Comparison of ENCODE assay signal across 19 cellular contexts in genomic region chr19:46410205-46411087, GRCh38. TPM values are rescaled to one million over a fixed set of nuclear protein-coding genes. Genes with fewer than 3 reads are reported as not detected.
DNase-seq lines count a peak whose midpoint lies in the region; ATAC-seq and TF ChIP-seq lines count a peak whose summit lies in the region.
"Had no signal": no experiment of that assay in that cellular context is flagged by ENCODE, and none has a peak within 500 bp of the region (broad histone marks: within the 10 kb centered on the region; RNA-seq: fewer than 3 reads in every experiment).

No MANE protein-coding gene starts in this region.

- peaks cover 22% of the 10 kb centered on the region for H3K27me3 Mint-ChIP-seq in HFFc6 (ENCODE audit: insufficient read depth)
- peaks cover 22% of the 10 kb centered on the region for H3K27me3 Mint-ChIP-seq in WTC11 (ENCODE audit: low read depth)

- POLR2A ChIA-PET in WTC11 (lab: Charles Lee), result interaction anchor here (0.5 to 0.7 kb wide), 2 partner anchors 11 to 189 kb away, joined by 3 to 10 read pairs; no protein-coding TSS in a partner anchor

- H3K4me3 Mint-ChIP-seq in HFFc6 (peak overlapping the region; percentile 17; the same call in 1 of the 2 replicates), WTC11 (peak overlapping the region; percentile 95)
- H3K4me3 Mint-ChIP-seq: activated naive CD4-positive, alpha-beta T cell treated with anti-CD3 and anti-CD28 coated beads, Interleukin-2, amount 50 U/mL, for 24 hours; memory B cell had no signal

- H3K36me3 Mint-ChIP-seq in HFFc6 (ENCODE audit: low read depth), result peaks cover 5% of the 10 kb centered on the region; the same call in 1 of the 2 replicates
- H3K36me3 Mint-ChIP-seq in WTC11, result peaks cover 13% of the 10 kb centered on the region
- H3K36me3 Mint-ChIP-seq: activated naive CD4-positive, alpha-beta T cell treated with anti-CD3 and anti-CD28 coated beads, Interleukin-2, amount 50 U/mL, for 24 hours had no signal

- no peak for ATAC-seq in WTC11
- no peak for ATAC-seq in GM21360 (IDR thresholded peaks at IDR 0.05; ENCODE audit: unreplicated experiment)
- no peak for ATAC-seq in HG02938 (IDR thresholded peaks at IDR 0.05; ENCODE audit: unreplicated experiment)

- TF ChIP-seq CTCF in HFFc6 (IDR thresholded peaks at IDR 0.05) (no peak), WTC11 (IDR thresholded peaks at IDR 0.05) (no peak), fibroblast of pulmonary artery (IDR thresholded peaks at IDR 0.05; ENCODE audit: low read length, missing control alignments) (no peak)

- H3K9me3 Mint-ChIP-seq in HFFc6, result no peaks in the 10 kb centered on the region
- H3K9me3 Mint-ChIP-seq in WTC11, result no peaks in the 10 kb centered on the region
- H3K9me3 Mint-ChIP-seq: activated naive CD4-positive, alpha-beta T cell treated with anti-CD3 and anti-CD28 coated beads, Interleukin-2, amount 50 U/mL, for 24 hours; memory B cell had no signal

- CTCF ChIA-PET in WTC11 (lab: Charles Lee), result interaction anchor here (0.6 to 1.5 kb wide), 2 partner anchors 21 to 35 kb away, joined by 4 to 6 read pairs; no protein-coding TSS in a partner anchor

- no peak for DNase-seq in HFFc6
- no peak for DNase-seq in WTC11 (ENCODE audit: low spot score)
- DNase-seq in fibroblast of pulmonary artery (ENCODE audit: low read depth), result no peak
- DNase-seq in skeletal muscle cell (ENCODE audit: low read depth), result no peak
- DNase-seq in T1000 (lab: John Stamatoyannopoulos, UW), result no peak
- no peak for DNase-seq in stimulated activated CD4-positive, alpha-beta T cell treated with anti-CD3 and anti-CD28 coated beads, Interleukin-2, amount 100 ng/mL, for 24 hours
- DNase-seq: activated CD4-positive, alpha-beta T cell treated with anti-CD3 and anti-CD28 coated beads, Interleukin-2, amount 50 U/mL, for 1 hour; C1 segment of cervical spinal cord; caudate nucleus; DMS53; effector memory CD4-positive, alpha-beta T cell; MM.1S; NCI-H2081 treated with DMSO at 0.1 percent for 48 hours; NCI-H510A treated with DMSO at 0.1 percent for 48 hours; SK-N-SH had no signal

- peak overlapping the region; percentile 69 for H3K4me3 ChIP-seq in fibroblast of pulmonary artery (replicated peaks; ENCODE audit: low read depth, low read length)
- peak overlapping the region; percentile 90 for H3K4me3 ChIP-seq in skeletal muscle cell (ENCODE audit: low read depth, low read length)

- H3K27ac Mint-ChIP-seq in HFFc6 (no peak overlapping the region), WTC11 (peak overlapping the region; percentile 73; the same call in 1 of the 2 replicates)
- H3K27ac Mint-ChIP-seq: activated naive CD4-positive, alpha-beta T cell treated with anti-CD3 and anti-CD28 coated beads, Interleukin-2, amount 50 U/mL, for 24 hours; memory B cell had no signal

- H3K4me1 Mint-ChIP-seq in HFFc6 (ENCODE audit: low read depth) (peaks cover 33% of the 10 kb centered on the region), WTC11 (peaks cover 65% of the 10 kb centered on the region)

TF ChIP-seq in WTC11, 78 proteins besides CTCF, POLR2A, EP300 and RAD21 (continues in another document):
- no peak for TF ChIP-seq SMAD4 (CRISPR knock-in tag; IDR thresholded peaks at IDR 0.05)
- TF ChIP-seq ATF6 (CRISPR knock-in tag; IDR thresholded peaks at IDR 0.05), result no peak
- TF ChIP-seq HMGA2 (CRISPR knock-in tag; IDR thresholded peaks at IDR 0.05), result no peak
- TF ChIP-seq MLX (CRISPR knock-in tag; IDR thresholded peaks at IDR 0.05), result no peak
- TF ChIP-seq ARID4B (CRISPR knock-in tag; IDR thresholded peaks at IDR 0.05; ENCODE audit: borderline replicate concordance), result no peak
- TF ChIP-seq, protein P1, sequence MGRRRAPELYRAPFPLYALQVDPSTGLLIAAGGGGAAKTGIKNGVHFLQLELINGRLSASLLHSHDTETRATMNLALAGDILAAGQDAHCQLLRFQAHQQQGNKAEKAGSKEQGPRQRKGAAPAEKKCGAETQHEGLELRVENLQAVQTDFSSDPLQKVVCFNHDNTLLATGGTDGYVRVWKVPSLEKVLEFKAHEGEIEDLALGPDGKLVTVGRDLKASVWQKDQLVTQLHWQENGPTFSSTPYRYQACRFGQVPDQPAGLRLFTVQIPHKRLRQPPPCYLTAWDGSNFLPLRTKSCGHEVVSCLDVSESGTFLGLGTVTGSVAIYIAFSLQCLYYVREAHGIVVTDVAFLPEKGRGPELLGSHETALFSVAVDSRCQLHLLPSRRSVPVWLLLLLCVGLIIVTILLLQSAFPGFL (CRISPR knock-in tag; IDR thresholded peaks at IDR 0.05; ENCODE audit: borderline replicate concordance), result no peak
- no peak for TF ChIP-seq USF1 (CRISPR knock-in tag; IDR thresholded peaks at IDR 0.05)
- no peak for TF ChIP-seq ZNF671 (CRISPR knock-in tag; IDR thresholded peaks at IDR 0.05)
- TF ChIP-seq NFYB (CRISPR knock-in tag; conservative IDR thresholded peaks at IDR 0.05; ENCODE audit: low read depth), result no peak
- TF ChIP-seq, protein P2, sequence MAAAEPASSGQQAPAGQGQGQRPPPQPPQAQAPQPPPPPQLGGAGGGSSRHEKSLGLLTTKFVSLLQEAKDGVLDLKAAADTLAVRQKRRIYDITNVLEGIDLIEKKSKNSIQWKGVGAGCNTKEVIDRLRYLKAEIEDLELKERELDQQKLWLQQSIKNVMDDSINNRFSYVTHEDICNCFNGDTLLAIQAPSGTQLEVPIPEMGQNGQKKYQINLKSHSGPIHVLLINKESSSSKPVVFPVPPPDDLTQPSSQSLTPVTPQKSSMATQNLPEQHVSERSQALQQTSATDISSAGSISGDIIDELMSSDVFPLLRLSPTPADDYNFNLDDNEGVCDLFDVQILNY (CRISPR knock-in tag; IDR thresholded peaks at IDR 0.05), result no peak
- no peak for TF ChIP-seq EMX1 (CRISPR knock-in tag; IDR thresholded peaks at IDR 0.05)

RNA-seq across cellular contexts. Expression of gene CCDC8, which starts 2.9 kb away (rescaled TPM):
- 10 to 100 TPM in 4 of 6 experiments, 1 to 10 TPM in 2; 6.3 to 10.6 (median 10.2) TPM for total RNA-seq in HFFc6 (2021; fragmentation: NEBNext Ultra II Directional; extraction: Animal tissue kit (Norgen Biotek cat#: 25700))
- total RNA-seq in WTC11 (2021), result 25.2 to 27.2 TPM (median 25.7 TPM) in 3 replicates

RNA-seq across cellular contexts. Expression of gene PNMA8C, which starts 18.3 kb away (rescaled TPM):
- total RNA-seq in HFFc6 (2021; fragmentation: NEBNext Ultra II Directional; extraction: Animal tissue kit (Norgen Biotek cat#: 25700)), result under 1 TPM in 3 of 6 experiments, not detected in 3; 0.05 to 0.09 (median 0.07) TPM
- 1.2 to 2.0 TPM (median 2.0 TPM) in 3 replicates for total RNA-seq in WTC11 (2021)
